ENCODE assay signal across 6 cellular contexts in genomic region chr14:30238936-30239335, GRCh38.
"Had no signal": no experiment of that assay in that cellular context is flagged by ENCODE, and none has a peak within 500 bp of the region (broad histone marks: within the 10 kb centered on the region; RNA-seq: fewer than 3 reads in every experiment).

No MANE protein-coding gene starts in this region.

- H3K27ac ChIP-seq: GM23248 had no signal

- H2AFZ ChIP-seq: GM23248 had no signal

- H3K4me3 ChIP-seq: GM23248 had no signal

- H3K27ac Mint-ChIP-seq: H9, IgD-negative memory B cell had no signal

- ATAC-seq: HepG2 had no signal

- H3K9ac ChIP-seq: GM23248 had no signal

- DNase-seq: GM23248, H9, HCEC 1CT, KBM-7 had no signal

- H3K4me1 Mint-ChIP-seq: IgD-negative memory B cell had no signal

- H3K4me3 Mint-ChIP-seq: H9, IgD-negative memory B cell had no signal

- H3K27me3 Mint-ChIP-seq: IgD-negative memory B cell had no signal

- H3K36me3 Mint-ChIP-seq: IgD-negative memory B cell had no signal
